ENCODE assay signal across 1 cellular context in the genomic region with DNA sequence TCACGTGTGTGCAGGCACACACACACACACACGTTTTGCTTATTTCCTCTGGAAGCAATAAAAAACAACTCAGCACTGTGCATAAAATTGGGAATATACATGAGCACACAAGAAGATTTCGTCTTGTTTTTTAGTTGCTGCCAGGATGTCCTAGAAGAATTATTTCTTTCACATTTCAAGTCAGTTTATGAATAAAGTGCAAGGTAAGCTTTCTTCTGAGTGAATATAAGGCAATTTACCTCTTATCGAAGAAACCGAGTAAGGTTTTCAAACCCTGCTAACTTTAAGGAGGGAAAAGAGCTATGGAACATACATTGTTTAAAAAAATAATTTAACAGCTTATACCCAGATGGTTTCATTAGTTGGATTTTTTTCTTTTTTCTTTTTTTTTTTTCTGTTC.
TF ChIP-seq lines count a peak whose summit lies in the region.

No MANE protein-coding gene starts in this region.

TF ChIP-seq in IMR-90, 13 proteins besides CTCF, POLR2A, EP300 and RAD21:
- TF ChIP-seq RFX5 (IDR thresholded peaks at IDR 0.05; ENCODE audit: low read depth, low read length) (no peak), MAFK (IDR thresholded peaks at IDR 0.05; ENCODE audit: low read depth, low read length) (peak; percentile 59), RCOR1 (IDR thresholded peaks at IDR 0.05; ENCODE audit: insufficient replicate concordance, low read length) (no peak), FOS (IDR thresholded peaks at IDR 0.05; ENCODE audit: low read depth, low read length) (no peak), NFE2L2 (IDR thresholded peaks at IDR 0.05; ENCODE audit: low read depth, low read length) (no peak)
- TF ChIP-seq, protein P1, sequence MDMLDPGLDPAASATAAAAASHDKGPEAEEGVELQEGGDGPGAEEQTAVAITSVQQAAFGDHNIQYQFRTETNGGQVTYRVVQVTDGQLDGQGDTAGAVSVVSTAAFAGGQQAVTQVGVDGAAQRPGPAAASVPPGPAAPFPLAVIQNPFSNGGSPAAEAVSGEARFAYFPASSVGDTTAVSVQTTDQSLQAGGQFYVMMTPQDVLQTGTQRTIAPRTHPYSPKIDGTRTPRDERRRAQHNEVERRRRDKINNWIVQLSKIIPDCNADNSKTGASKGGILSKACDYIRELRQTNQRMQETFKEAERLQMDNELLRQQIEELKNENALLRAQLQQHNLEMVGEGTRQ (IDR thresholded peaks at IDR 0.05; ENCODE audit: low read depth, low read length): no peak
- TF ChIP-seq, protein P2, sequence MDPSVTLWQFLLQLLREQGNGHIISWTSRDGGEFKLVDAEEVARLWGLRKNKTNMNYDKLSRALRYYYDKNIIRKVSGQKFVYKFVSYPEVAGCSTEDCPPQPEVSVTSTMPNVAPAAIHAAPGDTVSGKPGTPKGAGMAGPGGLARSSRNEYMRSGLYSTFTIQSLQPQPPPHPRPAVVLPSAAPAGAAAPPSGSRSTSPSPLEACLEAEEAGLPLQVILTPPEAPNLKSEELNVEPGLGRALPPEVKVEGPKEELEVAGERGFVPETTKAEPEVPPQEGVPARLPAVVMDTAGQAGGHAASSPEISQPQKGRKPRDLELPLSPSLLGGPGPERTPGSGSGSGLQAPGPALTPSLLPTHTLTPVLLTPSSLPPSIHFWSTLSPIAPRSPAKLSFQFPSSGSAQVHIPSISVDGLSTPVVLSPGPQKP (IDR thresholded peaks at IDR 0.05; ENCODE audit: borderline replicate concordance, low read depth, low read length): no peak
TF ChIP-seq in IMR-90: peak in this region for 1.
